Comparison of ENCODE assay signal across 8 cellular contexts in the genomic region with DNA sequence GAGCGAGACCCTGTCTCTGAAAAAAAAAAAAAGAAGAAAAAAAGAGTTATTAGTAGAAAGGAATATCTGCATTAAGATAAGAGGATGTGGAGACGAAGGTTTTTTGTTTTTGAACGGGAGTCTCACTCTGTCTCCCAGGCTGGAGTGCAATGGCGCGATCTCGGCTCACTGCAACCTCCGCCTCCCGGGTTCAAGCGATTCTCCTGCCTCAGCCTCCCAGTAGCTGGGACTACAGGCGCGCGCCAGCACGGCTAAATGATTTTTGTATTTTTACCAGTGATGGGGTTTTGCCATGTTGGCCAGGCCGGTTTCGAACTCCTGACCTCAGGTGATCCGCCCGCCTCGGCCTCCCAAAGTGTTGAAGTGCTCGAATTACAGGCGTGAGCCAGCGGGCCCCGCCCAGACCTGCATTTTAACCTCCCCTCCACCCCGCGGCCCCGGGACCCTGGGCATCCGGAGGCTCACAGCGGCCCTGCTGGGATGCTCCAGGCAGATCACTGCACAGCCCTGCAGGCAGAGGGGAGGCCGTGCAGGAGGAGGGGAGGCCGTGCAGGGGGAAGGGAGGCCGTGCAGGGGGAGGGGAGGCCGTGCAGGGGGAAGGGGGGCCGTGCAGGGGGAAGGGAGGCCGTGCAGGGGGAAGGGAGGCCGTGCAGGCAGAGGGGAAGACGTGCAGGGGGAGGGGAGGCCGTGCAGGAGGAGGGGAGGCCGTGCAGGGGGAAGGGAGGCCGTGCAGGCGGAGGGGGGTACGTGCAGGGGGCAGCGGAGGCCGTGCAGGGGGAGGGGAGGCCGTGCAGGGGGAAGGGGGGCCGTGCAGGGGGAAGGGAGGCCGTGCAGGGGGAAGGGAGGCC. TPM values are rescaled to one million over a fixed set of nuclear protein-coding genes. Genes with fewer than 3 reads are reported as not detected.
DNase-seq lines count a peak whose midpoint lies in the region; ATAC-seq, FAIRE-seq and TF ChIP-seq lines count a peak whose summit lies in the region.
"Not testable (repeated sequence)": the region's sequence is repeated elsewhere in the genome, so short reads cannot be mapped to it uniquely, and the experiment has no call there.

No MANE protein-coding gene starts in this region.

- H2AK5ac ChIP-seq in H1 (ENCODE audit: low read depth, low read length), result not testable (repeated sequence)

- not testable (repeated sequence) for H4K8ac ChIP-seq in H1 (ENCODE audit: extremely low read depth, insufficient read depth, low read length)

- not testable (repeated sequence) for H4K5ac ChIP-seq in H1 (ENCODE audit: insufficient read length, low read depth, low read length)

- not testable (repeated sequence) for ATAC-seq in T-helper 17 cell; activated T-helper 17 cell treated with anti-CD3 and anti-CD28 coated beads, Interleukin-2, amount 50 U/mL, for 72 hours (replicated peaks)
- ATAC-seq in HepG2, result 0 out of 3 replicates have a peak, but pooled peaks have one; percentile 2

- not testable (repeated sequence) for H3K27me3 ChIP-seq in Caco-2 (replicated peaks; ENCODE audit: control insufficient read depth, insufficient read depth, low read length); HUES64 (ENCODE audit: insufficient read depth, low read length); H1 (replicated peaks in 1 of 4; ENCODE audit: control insufficient read depth in 3 of 4, extremely low read depth in 1 of 4, insufficient read depth in 3 of 4, low read length in 3 of 4); HepG2 (ENCODE audit: control insufficient read depth in 1 of 2, insufficient read depth in 2 of 2, low read length in 2 of 2)

- H3K4me3 Mint-ChIP-seq in Caco-2 (ENCODE audit: unreplicated experiment), result not testable (repeated sequence)
- peak overlapping the region; percentile 69 for H3K4me3 Mint-ChIP-seq in T-helper 17 cell
- peak overlapping the region; percentile 21 for H3K4me3 Mint-ChIP-seq in activated T-helper 17 cell treated with anti-CD3 and anti-CD28 coated beads, Interleukin-2, amount 50 U/mL, for 72 hours
- H3K4me3 Mint-ChIP-seq in neural crest cell, result peak overlapping the region; percentile 84
- H3K4me3 Mint-ChIP-seq in type B pancreatic cell, result peak overlapping the region; percentile 76

- H3K79me2 ChIP-seq in H1 (ENCODE audit: control insufficient read depth in 1 of 2, insufficient read depth in 2 of 2, low read length in 2 of 2) (peaks cover 9 to 38% of the 10 kb centered on the region in 2 experiments), HepG2 (ENCODE audit: insufficient read depth, low read length) (peaks cover 57% of the 10 kb centered on the region)

- not testable (repeated sequence) for TF ChIP-seq POLR2A in H1 (IDR thresholded peaks at IDR 0.05; ENCODE audit: control extremely low read depth in 1 of 2, low read depth in 2 of 2, low read length in 2 of 2); HepG2 (IDR thresholded peaks at IDR 0.05; ENCODE audit: insufficient read depth in 1 of 2, low read depth in 2 of 2, low read length in 2 of 2)

- 0 out of 2 replicates have a peak overlapping the region, but pooled peaks have one; percentile 39 for H2BK12ac ChIP-seq in H1 (ENCODE audit: low read depth, low read length)

- in situ Hi-C loops in HepG2 (cut with HindIII; ENCODE audit: extremely low pct_ligation_motif_present, low pct_unique_long_range_greater_than_20kb), result loop anchor here (5.0 kb wide), 1 partner anchor 37 kb away; a partner anchor contains a TSS

- intact Hi-C loops in Caco-2 (cut with micrococcal nuclease; ENCODE audit: unreplicated experiment), result not testable (repeated sequence)
- intact Hi-C loops in HepG2 (cut with micrococcal nuclease; ENCODE audit: unreplicated experiment), result loop anchor here (5.0 kb wide), 1 partner anchor 37 kb away; a partner anchor contains a TSS

- H4K20me1 ChIP-seq in H1 (replicated peaks in 1 of 2; ENCODE audit: control insufficient read depth in 1 of 2, insufficient read depth in 2 of 2, low read length in 2 of 2), result not testable (repeated sequence)
- H4K20me1 ChIP-seq in HepG2 (ENCODE audit: insufficient read depth, low read length), result peaks cover 32% of the 10 kb centered on the region

- H3K27ac Mint-ChIP-seq in Caco-2 (ENCODE audit: unreplicated experiment), result peak overlapping the region; percentile 69
- H3K27ac Mint-ChIP-seq in T-helper 17 cell; activated T-helper 17 cell treated with anti-CD3 and anti-CD28 coated beads, Interleukin-2, amount 50 U/mL, for 72 hours; neural crest cell (ENCODE audit: unreplicated experiment): not testable (repeated sequence)
- peak overlapping the region; percentile 85 for H3K27ac Mint-ChIP-seq in type B pancreatic cell

- H3K4me1 Mint-ChIP-seq in Caco-2 (ENCODE audit: low read depth, unreplicated experiment), result peaks cover 14% of the 10 kb centered on the region
- peaks cover 11% of the 10 kb centered on the region for H3K4me1 Mint-ChIP-seq in T-helper 17 cell
- H3K4me1 Mint-ChIP-seq in activated T-helper 17 cell treated with anti-CD3 and anti-CD28 coated beads, Interleukin-2, amount 50 U/mL, for 72 hours, result not testable (repeated sequence)
- peaks cover 27% of the 10 kb centered on the region for H3K4me1 Mint-ChIP-seq in neural crest cell
- peaks cover 14% of the 10 kb centered on the region for H3K4me1 Mint-ChIP-seq in type B pancreatic cell (ENCODE audit: unreplicated experiment)

- H3K4me1 ChIP-seq in Caco-2, result peaks cover 26% of the 10 kb centered on the region; the same call in 1 of the 2 replicates
- not testable (repeated sequence) for H3K4me1 ChIP-seq in HUES64 (ENCODE audit: insufficient read depth, low read length)
- H3K4me1 ChIP-seq in H1 (replicated peaks in 1 of 4; ENCODE audit: control insufficient read depth in 3 of 4, insufficient read depth in 4 of 4, low read length in 3 of 4), result peaks cover under 1 to 25% (median 9%) of the 10 kb centered on the region in 4 experiments
- H3K4me1 ChIP-seq in HepG2 (ENCODE audit: insufficient read depth, low read length), result peaks cover 37% of the 10 kb centered on the region

- H3K36me3 Mint-ChIP-seq in Caco-2 (ENCODE audit: insufficient read depth, unreplicated experiment), result peaks cover 35% of the 10 kb centered on the region
- not testable (repeated sequence) for H3K36me3 Mint-ChIP-seq in T-helper 17 cell (ENCODE audit: low read depth); neural crest cell (ENCODE audit: low read depth); type B pancreatic cell
- peaks cover 11% of the 10 kb centered on the region for H3K36me3 Mint-ChIP-seq in activated T-helper 17 cell treated with anti-CD3 and anti-CD28 coated beads, Interleukin-2, amount 50 U/mL, for 72 hours (ENCODE audit: low read depth)

- H3K9ac ChIP-seq in HUES64 (ENCODE audit: low read depth, low read length); H1 (replicated peaks in 1 of 4; ENCODE audit: extremely low read depth in 1 of 4, low read depth in 3 of 4, low read length in 3 of 4): not testable (repeated sequence)
- H3K9ac ChIP-seq in HepG2 (ENCODE audit: insufficient read depth, low read depth, low read length), result peak overlapping the region; percentile 87

- BruUV-seq in Caco-2 (replicated peaks; lab: Mats Ljungman, UMichigan); HepG2 (replicated peaks; lab: Mats Ljungman, UMichigan): not testable (repeated sequence)

- not testable (repeated sequence) for H3K79me1 ChIP-seq in H1 (ENCODE audit: low read depth, low read length)

- not testable (repeated sequence) for H3K9me3 ChIP-seq in Caco-2; HUES64 (ENCODE audit: insufficient read depth, low read depth, low read length); T-helper 17 cell (ENCODE audit: control insufficient read depth, low read length, poor library complexity, severe bottlenecking); H1 (ENCODE audit: insufficient read depth in 2 of 2, low read depth in 1 of 2, low read length in 1 of 2); HepG2 (ENCODE audit: low read length)

- TF ChIP-seq EP300 in H1 (IDR thresholded peaks at IDR 0.05; ENCODE audit: borderline replicate concordance in 1 of 2, low read depth in 2 of 2, low read length in 2 of 2); HepG2 (IDR thresholded peaks at IDR 0.05; ENCODE audit: low read depth in 2 of 2, low read length in 2 of 2); HepG2 (CRISPR knock-in tag; IDR thresholded peaks at IDR 0.05; ENCODE audit: borderline replicate concordance): not testable (repeated sequence)

- not testable (repeated sequence) for H2BK120ac ChIP-seq in H1 (replicated peaks; ENCODE audit: low read depth, low read length)

- not testable (repeated sequence) for H3K23ac ChIP-seq in H1 (ENCODE audit: insufficient read length)

- not testable (repeated sequence) for TF ChIP-seq RAD21 in H1 (IDR thresholded peaks at IDR 0.05 in 1 of 2, conservative IDR thresholded peaks at IDR 0.05 in 1 of 2; ENCODE audit: low read depth in 2 of 2, low read length in 2 of 2); HepG2 (CRISPR knock-in tag; IDR thresholded peaks at IDR 0.05)

- H3K14ac ChIP-seq in H1 (ENCODE audit: insufficient read length), result not testable (repeated sequence)

- H3K4ac ChIP-seq in H1 (replicated peaks; ENCODE audit: insufficient read length, low read depth, low read length), result not testable (repeated sequence)

- peaks cover 24% of the 10 kb centered on the region for H3K23me2 ChIP-seq in H1 (ENCODE audit: low read depth, low read length)

- H3K4me3 ChIP-seq in Caco-2 (ENCODE audit: low read depth, low read length), result not testable (repeated sequence)
- H3K4me3 ChIP-seq in HUES64 (ENCODE audit: low read length) (0 out of 2 replicates have a peak overlapping the region, but pooled peaks have one; percentile 31), H1 (ENCODE audit: extremely low read depth in 1 of 4, insufficient read depth in 2 of 4, low read depth in 3 of 4, low read length in 4 of 4) (peak overlapping the region in 1 of 4 experiments; percentile 30; a peak in 2 of 8 replicates), HepG2 (replicated peaks in 1 of 3; ENCODE audit: insufficient read depth in 1 of 3, low read depth in 2 of 3, low read length in 3 of 3) (peak overlapping the region; percentile 60 to 76 (median 67))

- peak overlapping the region; percentile 37; the same call in 1 of the 2 replicates for H3K27ac ChIP-seq in HUES64 (ENCODE audit: low read depth, low read length)
- not testable (repeated sequence) for H3K27ac ChIP-seq in H1 (ENCODE audit: low read depth, low read length)
- H3K27ac ChIP-seq in HepG2 (ENCODE audit: extremely low read length, insufficient read depth, low read length), result peak overlapping the region; percentile 98

- POLR2A ChIA-PET in Caco-2 (lab: Charles Lee); H1 (lab: Charles Lee; ENCODE audit: partially characterized antibody); HepG2 (lab: Yijun Ruan, JAX): not testable (repeated sequence)

- not testable (repeated sequence) for TF ChIP-seq CTCF in Caco-2 (IDR thresholded peaks at IDR 0.05; ENCODE audit: insufficient read depth in 1 of 2, low read depth in 1 of 2, low read length in 1 of 2, severe bottlenecking in 1 of 2, unreplicated experiment in 1 of 2); H1 (IDR thresholded peaks at IDR 0.05; ENCODE audit: control extremely low read depth in 1 of 3, insufficient read depth in 1 of 3, low read depth in 1 of 3, low read length in 3 of 3); HepG2 (CRISPR knock-in tag; IDR thresholded peaks at IDR 0.05); neural crest cell (conservative IDR thresholded peaks at IDR 0.05); type B pancreatic cell (conservative IDR thresholded peaks at IDR 0.05)

- not testable (repeated sequence) for H4K91ac ChIP-seq in H1 (replicated peaks; ENCODE audit: insufficient read length, low read length)

- 0 out of 2 replicates have a peak overlapping the region, but pooled peaks have one; percentile 92 for H2BK15ac ChIP-seq in H1 (ENCODE audit: low read length)

- not testable (repeated sequence) for FAIRE-seq in H1 (lab: Jason Lieb, UNC); HepG2 (lab: Jason Lieb, UNC)

- H3K9me3 Mint-ChIP-seq in Caco-2 (ENCODE audit: unreplicated experiment); activated T-helper 17 cell treated with anti-CD3 and anti-CD28 coated beads, Interleukin-2, amount 50 U/mL, for 72 hours; neural crest cell; type B pancreatic cell: not testable (repeated sequence)

- WGBS in HUES64, result 57% methylated on average over 34 of the region's 45 CpGs
- WGBS in H1 (ENCODE audit: extremely low coverage in 1 of 2, insufficient coverage in 1 of 2, insufficient read length in 1 of 2, insufficient replicate concordance in 2 of 2, low coverage in 1 of 2, low lambda C conversion rate in 2 of 2, missing lambda C conversion rate in 1 of 2), 2 experiments, result 82 to 100% methylated on average over 2 to 21 of the region's 45 CpGs
- 23% methylated on average over 32 of the region's 45 CpGs for WGBS in HepG2 (ENCODE audit: low lambda C conversion rate)

- CTCF ChIA-PET in Caco-2 (lab: Charles Lee); H1 (lab: Charles Lee; ENCODE audit: partially characterized antibody); HepG2 (lab: Yijun Ruan, JAX; ENCODE audit: low intra/inter-chr PET ratio, low total read pairs): not testable (repeated sequence)

- not testable (repeated sequence) for H3K36me3 ChIP-seq in Caco-2 (ENCODE audit: control insufficient read depth, insufficient read depth, low read length)
- H3K36me3 ChIP-seq in HUES64 (ENCODE audit: insufficient read depth, low read length) (peaks cover 10% of the 10 kb centered on the region), H1 (ENCODE audit: control insufficient read depth in 2 of 4, insufficient read depth in 4 of 4, low read length in 3 of 4) (peaks cover 4 to 18% (median 11%) of the 10 kb centered on the region in 4 experiments; a peak in 7 of 8 replicates), HepG2 (replicated peaks in 1 of 2; ENCODE audit: control insufficient read depth in 1 of 2, insufficient read depth in 2 of 2, low read length in 2 of 2) (peaks cover 13 to 27% of the 10 kb centered on the region in 2 experiments)

- not testable (repeated sequence) for H3K4me2 ChIP-seq in H1 (ENCODE audit: insufficient read depth in 1 of 2, low read depth in 2 of 2, low read length in 2 of 2)
- H3K4me2 ChIP-seq in HepG2 (ENCODE audit: low read depth, low read length), result peak overlapping the region; percentile 99

- not testable (repeated sequence) for DNase-seq in Caco-2; T-helper 17 cell; H1 (ENCODE audit: low read depth in 1 of 2, low spot score in 2 of 2); neural crest cell (ENCODE audit: low read depth, low spot score); type B pancreatic cell (ENCODE audit: extremely low spot score, unreplicated experiment)
- peak; percentile 45 for DNase-seq in HepG2 (ENCODE audit: low spot score)

- not testable (repeated sequence) for H3K27me3 Mint-ChIP-seq in Caco-2 (ENCODE audit: insufficient read depth, unreplicated experiment); T-helper 17 cell; activated T-helper 17 cell treated with anti-CD3 and anti-CD28 coated beads, Interleukin-2, amount 50 U/mL, for 72 hours; type B pancreatic cell
- H3K27me3 Mint-ChIP-seq in neural crest cell (ENCODE audit: low read depth), result peaks cover 21% of the 10 kb centered on the region

- H3K18ac ChIP-seq in H1 (ENCODE audit: extremely low read depth, low read length), result not testable (repeated sequence)

- not testable (repeated sequence) for H2AFZ ChIP-seq in H1 (ENCODE audit: low read length); HepG2 (ENCODE audit: low read length)

- not testable (repeated sequence) for H2BK20ac ChIP-seq in H1 (ENCODE audit: low read length)

- H2BK5ac ChIP-seq in H1 (ENCODE audit: low read depth, low read length), result not testable (repeated sequence)

- H3K56ac ChIP-seq in H1 (replicated peaks; ENCODE audit: insufficient read length, low read depth, low read length), result not testable (repeated sequence)

RNA-seq across cellular contexts. Expression of a gene that starts 1.2 kb away (rescaled TPM):
- total RNA-seq in Caco-2 (2022), result 53.9 and 59.6 TPM in 2 replicates
- 65.8 TPM for polyA plus RNA-seq in HUES64 (2013, experiment 1 of 2)
- polyA plus RNA-seq in HUES64 (2013, experiment 2 of 2), result 64.9 TPM
- 10 to 100 TPM; 13.0 to 17.9 TPM for total RNA-seq in T-helper 17 cell
- 10 to 100 TPM; 53.0 to 96.2 TPM for total RNA-seq in activated T-helper 17 cell treated with anti-CD3 and anti-CD28 coated beads, Interleukin-2, amount 50 U/mL, for 72 hours
- total RNA-seq in H1 (2021; fragmentation: NEBNext Ultra II Directional; extraction: Animal tissue kit (Norgen Biotek cat#: 25700)), result 124 and 128 TPM in 2 replicates
- 93.6 and 134 TPM in 2 replicates for polyA plus RNA-seq in H1 (2011; rRNA removed)
- 112 TPM for polyA plus RNA-seq in H1 (2011; cell fraction: cytosol; rRNA removed)
- polyA plus RNA-seq in H1 (2011; cell fraction: nucleus; rRNA removed), result 188 TPM
- polyA plus RNA-seq in H1 (2012, experiment 1 of 2), result 100 to 153 TPM (median 126 TPM) in 4 replicates
- polyA plus RNA-seq in H1 (2012, experiment 2 of 2), result 109 TPM
- 53.1 TPM for polyA plus RNA-seq in H1 (2013, experiment 1 of 2)
- polyA plus RNA-seq in H1 (2013, experiment 2 of 2), result 49.5 TPM
- 95.0 and 156 TPM in 2 replicates for polyA minus RNA-seq in H1 (2011; rRNA and poly(A)+ RNA removed)
- 121 TPM for polyA minus RNA-seq in H1 (2011; cell fraction: cytosol; rRNA and poly(A)+ RNA removed)
- polyA minus RNA-seq in H1 (2011; cell fraction: nucleus; rRNA and poly(A)+ RNA removed), result 94.0 TPM
- 87.7 and 111 TPM in 2 replicates for total RNA-seq in HepG2 (2016; rRNA removed; fragmentation: Illumina TruSeq; extraction: Trizol)
- total RNA-seq in HepG2 (2016; cell fraction: cytosol; rRNA removed; fragmentation: Illumina TruSeq; extraction: Trizol; ENCODE audit: low read depth), result 14.7 and 15.6 TPM in 2 replicates
- total RNA-seq in HepG2 (2016; cell fraction: insoluble cytoplasmic fraction; rRNA removed; fragmentation: Illumina TruSeq; extraction: Trizol), result 93.5 and 100 TPM in 2 replicates
- 44.6 and 46.3 TPM in 2 replicates for total RNA-seq in HepG2 (2016; cell fraction: membrane; rRNA removed; fragmentation: Illumina TruSeq; extraction: Trizol)
- 61.7 and 72.3 TPM in 2 replicates for total RNA-seq in HepG2 (2016; cell fraction: nucleus; rRNA removed; fragmentation: Illumina TruSeq; extraction: Trizol)
- 153 and 202 TPM in 2 replicates for polyA plus RNA-seq in HepG2 (2011; rRNA removed)
- polyA plus RNA-seq in HepG2 (2011; cell fraction: cytosol; rRNA removed), result 97.5 and 98.8 TPM in 2 replicates
- 373 and 416 TPM in 2 replicates for polyA plus RNA-seq in HepG2 (2011; cell fraction: nucleus; rRNA removed)
- polyA plus RNA-seq in HepG2 (2012), result 118 and 196 TPM in 2 replicates
- polyA plus RNA-seq in HepG2 (2016; cell fraction: cytosol; fragmentation: Illumina TruSeq; extraction: Trizol; ENCODE audit: low read depth), result 10.9 TPM in 2 replicates
- polyA plus RNA-seq in HepG2 (2016; cell fraction: insoluble cytoplasmic fraction; fragmentation: Illumina TruSeq; extraction: Trizol; ENCODE audit: low read depth), result 71.2 and 91.8 TPM in 2 replicates
- 29.2 and 29.4 TPM in 2 replicates for polyA plus RNA-seq in HepG2 (2016; cell fraction: membrane; fragmentation: Illumina TruSeq; extraction: Trizol; ENCODE audit: low read depth)
- polyA plus RNA-seq in HepG2 (2016; cell fraction: nucleus; fragmentation: Illumina TruSeq; extraction: Trizol; ENCODE audit: insufficient read depth, low read depth), result 178 and 219 TPM in 2 replicates
- 70.5 and 467 TPM in 2 replicates for polyA minus RNA-seq in HepG2 (2011; rRNA and poly(A)+ RNA removed; ENCODE audit: low replicate concordance)
- 116 and 195 TPM in 2 replicates for polyA minus RNA-seq in HepG2 (2011; cell fraction: cytosol; rRNA and poly(A)+ RNA removed)
- 115 and 118 TPM in 2 replicates for polyA minus RNA-seq in HepG2 (2011; cell fraction: nucleus; rRNA and poly(A)+ RNA removed)
- 49.1 and 52.4 TPM in 2 replicates for total RNA-seq in neural crest cell
- 47.5 and 54.8 TPM in 2 replicates for total RNA-seq in type B pancreatic cell (ENCODE audit: low replicate concordance)

RNA-seq across cellular contexts. Expression of a gene that starts 38.6 kb away (rescaled TPM):
- total RNA-seq in Caco-2 (2022) (72.4 and 75.0 TPM in 2 replicates), T-helper 17 cell (10 to 100 TPM; 67.7 to 69.0 TPM), HepG2 (2016; rRNA removed; fragmentation: Illumina TruSeq; extraction: Trizol) (35.6 and 39.6 TPM in 2 replicates), neural crest cell (81.3 and 81.9 TPM in 2 replicates), type B pancreatic cell (ENCODE audit: low replicate concordance) (45.7 and 53.5 TPM in 2 replicates)
- 46.4 TPM for polyA plus RNA-seq in HUES64 (2013, experiment 1 of 2)
- polyA plus RNA-seq in HUES64 (2013, experiment 2 of 2), result 44.4 TPM
- total RNA-seq in activated T-helper 17 cell treated with anti-CD3 and anti-CD28 coated beads, Interleukin-2, amount 50 U/mL, for 72 hours, result 10 to 100 TPM; 48.2 to 61.2 TPM
- 55.4 and 57.1 TPM in 2 replicates for total RNA-seq in H1 (2021; fragmentation: NEBNext Ultra II Directional; extraction: Animal tissue kit (Norgen Biotek cat#: 25700))
- polyA plus RNA-seq in H1 (2011; rRNA removed) (33.9 and 59.0 TPM in 2 replicates), HepG2 (2011; rRNA removed) (20.2 and 22.1 TPM in 2 replicates)
- polyA plus RNA-seq in H1 (2011; cell fraction: cytosol; rRNA removed), result 56.3 TPM
- polyA plus RNA-seq in H1 (2011; cell fraction: nucleus; rRNA removed), result 61.5 TPM
- polyA plus RNA-seq in H1 (2012, experiment 1 of 2), result 26.6 to 55.2 TPM (median 54.8 TPM) in 4 replicates
- polyA plus RNA-seq in H1 (2012, experiment 2 of 2), result 40.7 TPM
- polyA plus RNA-seq in H1 (2013, experiment 1 of 2), result 35.4 TPM
- 32.3 TPM for polyA plus RNA-seq in H1 (2013, experiment 2 of 2)
- 17.9 and 18.5 TPM in 2 replicates for polyA minus RNA-seq in H1 (2011; rRNA and poly(A)+ RNA removed)
- 23.8 TPM for polyA minus RNA-seq in H1 (2011; cell fraction: cytosol; rRNA and poly(A)+ RNA removed)
- polyA minus RNA-seq in H1 (2011; cell fraction: nucleus; rRNA and poly(A)+ RNA removed), result 18.8 TPM
- 33.9 and 34.6 TPM in 2 replicates for total RNA-seq in HepG2 (2016; cell fraction: cytosol; rRNA removed; fragmentation: Illumina TruSeq; extraction: Trizol; ENCODE audit: low read depth)
- total RNA-seq in HepG2 (2016; cell fraction: insoluble cytoplasmic fraction; rRNA removed; fragmentation: Illumina TruSeq; extraction: Trizol), result 32.3 and 41.0 TPM in 2 replicates
- 50.6 and 52.4 TPM in 2 replicates for total RNA-seq in HepG2 (2016; cell fraction: membrane; rRNA removed; fragmentation: Illumina TruSeq; extraction: Trizol)
- 17.0 and 20.4 TPM in 2 replicates for total RNA-seq in HepG2 (2016; cell fraction: nucleus; rRNA removed; fragmentation: Illumina TruSeq; extraction: Trizol)
- 18.4 and 31.3 TPM in 2 replicates for polyA plus RNA-seq in HepG2 (2011; cell fraction: cytosol; rRNA removed)
- 29.4 and 36.8 TPM in 2 replicates for polyA plus RNA-seq in HepG2 (2011; cell fraction: nucleus; rRNA removed)
- 16.6 and 18.3 TPM in 2 replicates for polyA plus RNA-seq in HepG2 (2012)
- polyA plus RNA-seq in HepG2 (2016; cell fraction: cytosol; fragmentation: Illumina TruSeq; extraction: Trizol; ENCODE audit: low read depth), result 46.6 and 50.3 TPM in 2 replicates
- polyA plus RNA-seq in HepG2 (2016; cell fraction: insoluble cytoplasmic fraction; fragmentation: Illumina TruSeq; extraction: Trizol; ENCODE audit: low read depth), result 38.1 and 42.7 TPM in 2 replicates
- 50.6 and 54.4 TPM in 2 replicates for polyA plus RNA-seq in HepG2 (2016; cell fraction: membrane; fragmentation: Illumina TruSeq; extraction: Trizol; ENCODE audit: low read depth)
- 41.5 and 48.9 TPM in 2 replicates for polyA plus RNA-seq in HepG2 (2016; cell fraction: nucleus; fragmentation: Illumina TruSeq; extraction: Trizol; ENCODE audit: insufficient read depth, low read depth)
- 14.7 and 27.7 TPM in 2 replicates for polyA minus RNA-seq in HepG2 (2011; rRNA and poly(A)+ RNA removed; ENCODE audit: low replicate concordance)
- 10.6 and 14.2 TPM in 2 replicates for polyA minus RNA-seq in HepG2 (2011; cell fraction: cytosol; rRNA and poly(A)+ RNA removed)
- polyA minus RNA-seq in HepG2 (2011; cell fraction: nucleus; rRNA and poly(A)+ RNA removed), result 4.7 and 7.2 TPM in 2 replicates
